Comparison of ENCODE assay signal across 14 cellular contexts in the genomic region with DNA sequence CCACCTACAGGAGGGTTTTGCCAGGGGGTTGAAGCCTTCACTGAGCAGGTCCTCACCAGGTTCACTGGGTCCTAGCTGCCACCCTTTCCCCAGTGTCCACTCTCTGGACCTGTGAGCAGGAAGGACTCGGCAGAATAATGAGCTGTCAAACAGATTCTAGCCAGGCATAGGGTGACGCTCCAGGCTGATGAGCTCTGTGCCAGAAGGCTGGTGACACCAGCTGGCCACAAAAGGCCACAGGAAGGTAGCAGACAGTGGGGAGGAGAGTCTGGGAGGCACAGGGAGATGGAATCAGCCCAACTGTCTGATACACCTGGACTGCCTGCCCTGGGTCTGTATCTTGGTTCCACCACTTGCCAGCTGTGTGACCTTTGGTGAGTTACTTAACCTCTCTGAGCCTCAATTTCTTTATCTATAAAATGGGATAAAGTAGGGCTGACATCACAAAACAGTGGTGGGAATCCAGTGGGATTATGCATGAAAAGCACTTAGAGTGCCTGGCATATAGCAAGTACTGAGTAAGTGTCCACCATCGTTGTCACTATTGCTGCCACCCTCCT.
"Had no signal": no experiment of that assay in that cellular context is flagged by ENCODE, and none has a peak within 500 bp of the region (broad histone marks: within the 10 kb centered on the region; RNA-seq: fewer than 3 reads in every experiment).

No MANE protein-coding gene starts in this region.

- H3K27me3 Mint-ChIP-seq: naive thymus-derived CD4-positive, alpha-beta T cell had no signal

- ATAC-seq: activated naive CD4-positive, alpha-beta T cell treated with anti-CD3 and anti-CD28 coated beads, Interleukin-2, amount 50 U/mL, for 72 hours; left cardiac atrium; naive thymus-derived CD4-positive, alpha-beta T cell had no signal

- H3K4me1 ChIP-seq: tibial nerve had no signal

- H3K27ac ChIP-seq: epithelial cell of prostate, skin epidermis, tibial nerve had no signal

- H3K27me3 ChIP-seq: stomach, tibial nerve had no signal

- H3K4me3 Mint-ChIP-seq: naive thymus-derived CD4-positive, alpha-beta T cell had no signal

- H3K9me3 Mint-ChIP-seq: activated naive CD4-positive, alpha-beta T cell treated with anti-CD3 and anti-CD28 coated beads, Interleukin-2, amount 50 U/mL, for 72 hours; naive thymus-derived CD4-positive, alpha-beta T cell had no signal

- H3K4me3 ChIP-seq: lung, skin epidermis, stomach, tibial nerve had no signal

- H3K36me3 Mint-ChIP-seq: activated naive CD4-positive, alpha-beta T cell treated with anti-CD3 and anti-CD28 coated beads, Interleukin-2, amount 50 U/mL, for 72 hours had no signal

- DNase-seq: activated CD4-positive, alpha-beta T cell treated with anti-CD3 and anti-CD28 coated beads, Interleukin-2, amount 50 U/mL, for 4 hours; activated effector memory CD4-positive, alpha-beta T cell treated with Interleukin-2 at 50 U/mL for 16 hours; activated T-cell treated with anti-CD3 and anti-CD28 coated beads, Interleukin-2, amount 50 U/mL, for 1 hour; amniotic stem cell; effector CD8-positive, alpha-beta T cell; left cardiac atrium; naive thymus-derived CD4-positive, alpha-beta T cell; stimulated activated CD4-positive, alpha-beta T cell treated with anti-CD3 and anti-CD28 coated beads, Interleukin-4, amount 100 ng/mL, for 4 hours; stomach had no signal

- H3K9me3 ChIP-seq: stomach, tibial nerve had no signal
